1 cellular context compared by ENCODE assay signal in genomic region chr12:49272790-49273725, GRCh38.
A peak's percentile ranks its signal among the peaks of the same experiment; 100 is the strongest.
TF ChIP-seq lines count a peak whose summit lies in the region.

No MANE protein-coding gene starts in this region.

TF ChIP-seq in HepG2, 621 proteins besides CTCF, POLR2A, EP300 and RAD21:
- TF ChIP-seq PAF1 (CRISPR knock-in tag; IDR thresholded peaks at IDR 0.05): 0 out of 2 replicates have a peak, but pooled peaks have one; percentile 17
- TF ChIP-seq ZNF646 (CRISPR knock-in tag; IDR thresholded peaks at IDR 0.05): no peak
- peak; percentile 9; the same call in 1 of the 2 replicates for TF ChIP-seq RBFOX2 (IDR thresholded peaks at IDR 0.05; ENCODE audit: low read depth, low read length)
- TF ChIP-seq ATF3 (CRISPR knock-in tag; IDR thresholded peaks at IDR 0.05): no peak
- peak; percentile 38 for TF ChIP-seq POLR2AphosphoS2 (IDR thresholded peaks at IDR 0.05; ENCODE audit: low read depth, low read length)
- TF ChIP-seq ZC3H4 (CRISPR knock-in tag; IDR thresholded peaks at IDR 0.05; ENCODE audit: borderline replicate concordance): peak; percentile 48; the same call in 1 of the 2 replicates
- 0 out of 2 replicates have a peak, but pooled peaks have one; percentile 16 for TF ChIP-seq ZC3H13 (CRISPR knock-in tag; IDR thresholded peaks at IDR 0.05)
